In the genomic region with DNA sequence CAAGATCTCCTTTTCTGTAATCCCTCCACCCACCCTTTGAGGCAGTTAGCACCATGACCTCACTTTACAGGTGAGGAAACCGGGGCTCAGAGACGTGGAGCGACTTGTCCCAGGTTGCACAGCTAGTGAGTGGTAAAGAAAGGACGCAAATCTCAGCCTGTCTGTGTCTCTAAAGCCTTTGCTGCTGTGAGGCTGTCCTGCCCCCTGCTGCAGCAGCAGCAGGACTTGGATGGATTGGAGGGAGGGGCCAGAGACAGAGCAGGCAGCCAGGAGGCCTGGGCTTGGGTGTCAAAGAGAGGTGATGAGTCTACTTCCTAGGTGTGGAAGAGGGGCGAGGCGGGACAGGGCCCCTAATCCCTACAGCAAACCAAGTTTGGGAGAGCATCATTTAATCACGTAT, we compare ENCODE assay signal across 21 cellular contexts.
"Had no signal": no experiment of that assay in that cellular context is flagged by ENCODE, and none has a peak within 500 bp of the region (broad histone marks: within the 10 kb centered on the region; RNA-seq: fewer than 3 reads in every experiment).

No MANE protein-coding gene starts in this region.

- H2AFZ ChIP-seq: parathyroid adenoma had no signal

- ATAC-seq: activated CD4-positive, CD25-positive, alpha-beta regulatory T cell treated with anti-CD3 and anti-CD28 coated beads, Interleukin-2, amount 50 U/mL, for 24 hours; activated CD8-positive, alpha-beta T cell treated with anti-CD3 and anti-CD28 coated beads, Interleukin-2, amount 10 ng/mL, durations not matched to agents 7 days and 5 days; body of pancreas; gastroesophageal sphincter; left ventricle myocardium superior; mucosa of descending colon had no signal

- H3K4me3 ChIP-seq: body of pancreas, gastroesophageal sphincter, mucosa of descending colon, suprapubic skin, transverse colon, vagina had no signal

- H3K4me1 ChIP-seq: body of pancreas, gastroesophageal sphincter, parathyroid adenoma, suprapubic skin, transverse colon, vagina had no signal

- H3K27me3 ChIP-seq: body of pancreas, gastroesophageal sphincter, suprapubic skin, transverse colon, vagina had no signal

- H3K27ac ChIP-seq: body of pancreas, gastroesophageal sphincter, parathyroid adenoma, suprapubic skin, transverse colon, vagina had no signal

- H3K9me3 ChIP-seq: body of pancreas, gastroesophageal sphincter, mucosa of descending colon, suprapubic skin, transverse colon, vagina had no signal

- H3K79me2 ChIP-seq: parathyroid adenoma had no signal

- DNase-seq: activated CD4-positive, alpha-beta T cell treated with anti-CD3 and anti-CD28 coated beads, Interleukin-2, amount 10 ng/mL, durations not matched to agents 7 days and 5 days; activated CD8-positive, alpha-beta T cell treated with anti-CD3 and anti-CD28 coated beads, Interleukin-2, amount 10 ng/mL, durations not matched to agents 7 days and 5 days; activated naive CD4-positive, alpha-beta T cell treated with Interleukin-2 at 50 U/mL for 16 hours; activated naive CD8-positive, alpha-beta T cell treated with anti-CD3 and anti-CD28 coated beads, Interleukin-2, amount 10 ng/mL, durations not matched to agents 7 days and 5 days; activated T-cell treated with anti-CD3 and anti-CD28 coated beads, Interleukin-2, amount 50 U/mL, for 24 hours; body of pancreas; erythroblast; immature natural killer cell; left ventricle myocardium superior; mucosa of descending colon; naive B cell; stimulated activated CD4-positive, alpha-beta T cell treated with anti-CD3 and anti-CD28 coated beads, Interleukin-2, amount 100 ng/mL, for 24 hours; T-cell; transverse colon had no signal

- H3K36me3 ChIP-seq: transverse colon had no signal

- H3K9ac ChIP-seq: parathyroid adenoma had no signal

- FAIRE-seq: colon, endometrium had no signal
